15 cellular contexts compared by ENCODE assay signal in the genomic region with DNA sequence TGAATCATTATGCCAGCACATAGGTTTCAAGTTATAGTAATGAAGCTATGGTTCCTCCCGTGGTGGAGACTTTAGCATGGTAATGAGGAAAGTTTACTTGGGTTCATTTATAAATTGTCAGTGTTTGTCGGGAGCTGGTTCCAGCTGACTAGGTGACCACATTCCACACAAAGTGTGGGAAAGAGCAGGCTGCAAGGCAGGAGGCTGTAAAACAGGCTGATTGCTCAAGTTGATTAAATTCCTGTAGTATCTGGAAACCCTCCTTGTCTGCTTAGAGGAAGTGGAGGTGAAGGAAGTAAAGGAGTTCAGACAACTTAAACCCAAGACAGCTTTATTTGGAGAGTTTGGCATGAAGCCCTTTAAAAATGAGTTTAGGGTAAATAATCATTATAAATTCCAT.
DNase-seq lines count a peak whose midpoint lies in the region; ATAC-seq, FAIRE-seq and TF ChIP-seq lines count a peak whose summit lies in the region.
"Had no signal": no experiment of that assay in that cellular context is flagged by ENCODE, and none has a peak within 500 bp of the region (broad histone marks: within the 10 kb centered on the region; RNA-seq: fewer than 3 reads in every experiment).

No MANE protein-coding gene starts in this region.

- WGBS in pancreas, 2 donors, result 11 to 13% methylated on average over 2 of the region's 2 CpGs

- CTCF ChIA-PET in PC-3 (lab: Charles Lee), result interaction anchor here (1.7 kb wide), 1 partner anchor 29 kb away, joined by 8 read pairs; no protein-coding TSS in a partner anchor

- no peaks in the 10 kb centered on the region for H3K9me2 ChIP-seq in PC-3 (replicated peaks; ENCODE audit: low read length)

- no peak overlapping the region for H3K9ac ChIP-seq in PC-3 (ENCODE audit: low read length)

- no peaks in the 10 kb centered on the region for H4K20me1 ChIP-seq in PC-3 (ENCODE audit: low read length)

- H3K27me3 ChIP-seq in PC-3 (ENCODE audit: low read length), result no peaks in the 10 kb centered on the region
- H3K27me3 ChIP-seq in pancreas, result no peaks in the 10 kb centered on the region
- 0 out of 2 replicates have a peak, but pooled peaks cover 2% of the 10 kb centered on the region for H3K27me3 ChIP-seq in MG63
- H3K27me3 ChIP-seq: adrenal gland had no signal

- no TSS peak for BruUV-seq in PC-3 (replicated peaks; lab: Mats Ljungman, UMichigan)

- DNase-seq in ELF-1 (ENCODE audit: low read depth, low spot score) (peak; percentile 79), PC-3 (peak; percentile 52), epithelial cell of proximal tubule (ENCODE audit: low read depth) (peak; percentile 80), pancreas (peak in 4 of 6 donors; percentile 44 to 64 (median 57)), NCI-H748 treated with DMSO at 0.1 percent for 48 hours (lab: John Stamatoyannopoulos, UW) (no peak), GOT3 (lab: John Stamatoyannopoulos, UW) (no peak), NCI-H2081 (lab: John Stamatoyannopoulos, UW) (no peak), MG63 (no peak)
- DNase-seq: activated CD4-positive, alpha-beta T cell treated with anti-CD3 and anti-CD28 coated beads, Interleukin-2, amount 50 U/mL, for 1 hour; adrenal gland; DMS 273 treated with DMSO at 0.1 percent for 48 hours; NCI-H1092 treated with DMSO at 0.1 percent for 48 hours; nucleus accumbens had no signal

- H3K79me2 ChIP-seq in PC-3 (ENCODE audit: low read length), result no peaks in the 10 kb centered on the region

- no peak overlapping the region for H3K4me3 ChIP-seq in PC-3 (ENCODE audit: low read length)
- no peak overlapping the region for H3K4me3 ChIP-seq in epithelial cell of proximal tubule (ENCODE audit: low read depth, low read length)
- H3K4me3 ChIP-seq in pancreas, result no peak overlapping the region
- H3K4me3 ChIP-seq in MG63, result no peak overlapping the region
- H3K4me3 ChIP-seq: adrenal gland had no signal

- TF ChIP-seq CTCF in PC-3 (conservative IDR thresholded peaks at IDR 0.05; ENCODE audit: low read depth, low read length), result no peak
- TF ChIP-seq CTCF in epithelial cell of proximal tubule (conservative IDR thresholded peaks at IDR 0.05; ENCODE audit: low read depth, low read length), result no peak
- no peak for TF ChIP-seq CTCF in pancreas (IDR thresholded peaks at IDR 0.05)

- peak; percentile 45 for ATAC-seq in PC-3
- ATAC-seq in pancreas, result peak; percentile 91 to 96 (median 94)
- ATAC-seq: HCT116 had no signal

- POLR2A ChIA-PET in PC-3 (lab: Charles Lee; ENCODE audit: unreplicated experiment), result no interaction called here

- H3K4me1 ChIP-seq in PC-3 (ENCODE audit: insufficient read depth, low read length) (peaks cover 6% of the 10 kb centered on the region; the same call in 1 of the 2 replicates), pancreas (peaks cover 0 to 10% (median 10%) of the 10 kb centered on the region in 3 donors)
- H3K4me1 ChIP-seq: adrenal gland had no signal

- intact Hi-C loops in PC-3 (cut with micrococcal nuclease) (no loop called here), pancreas (cut with DNase I) (no loop called here)

- peak overlapping the region; percentile 41; the same call in 1 of the 2 replicates for H3K4me2 ChIP-seq in PC-3 (ENCODE audit: low read length)

- no peaks in the 10 kb centered on the region for H3K36me3 ChIP-seq in PC-3 (ENCODE audit: low read depth, low read length)
- no peaks in the 10 kb centered on the region for H3K36me3 ChIP-seq in pancreas
- H3K36me3 ChIP-seq in MG63, result no peaks in the 10 kb centered on the region
- H3K36me3 ChIP-seq: adrenal gland had no signal

- H3K9me3 ChIP-seq in PC-3 (ENCODE audit: low read length), result no peaks in the 10 kb centered on the region
- no peaks in the 10 kb centered on the region for H3K9me3 ChIP-seq in pancreas
- no peaks in the 10 kb centered on the region for H3K9me3 ChIP-seq in MG63
- H3K9me3 ChIP-seq: adrenal gland had no signal

- FAIRE-seq in pancreas (lab: Jason Lieb, UNC), result no peak
- FAIRE-seq: colon had no signal

- H3K27ac ChIP-seq in PC-3 (ENCODE audit: low read length), result no peak overlapping the region
- peak overlapping the region; percentile 35 to 70 (median 41) for H3K27ac ChIP-seq in pancreas
- H3K27ac ChIP-seq: adrenal gland had no signal

- H3F3A ChIP-seq in PC-3 (ENCODE audit: low read length, unreplicated experiment), result no peaks in the 10 kb centered on the region

- H2AFZ ChIP-seq in PC-3 (ENCODE audit: low read length), result no peak overlapping the region

Comparison
In these comparisons a context has a peak if more than half of its experiments do, and no peak if none do; other contexts are left out.
1. DNase-seq: peak in ELF-1 (single experiment), PC-3 (single experiment), epithelial cell of proximal tubule (single experiment) and pancreas (4 of 6); none in NCI-H748 treated with DMSO at 0.1 percent for 48 hours (single experiment), GOT3 (single experiment), NCI-H2081 (0 of 2) and MG63 (single experiment).